In the genomic region with DNA sequence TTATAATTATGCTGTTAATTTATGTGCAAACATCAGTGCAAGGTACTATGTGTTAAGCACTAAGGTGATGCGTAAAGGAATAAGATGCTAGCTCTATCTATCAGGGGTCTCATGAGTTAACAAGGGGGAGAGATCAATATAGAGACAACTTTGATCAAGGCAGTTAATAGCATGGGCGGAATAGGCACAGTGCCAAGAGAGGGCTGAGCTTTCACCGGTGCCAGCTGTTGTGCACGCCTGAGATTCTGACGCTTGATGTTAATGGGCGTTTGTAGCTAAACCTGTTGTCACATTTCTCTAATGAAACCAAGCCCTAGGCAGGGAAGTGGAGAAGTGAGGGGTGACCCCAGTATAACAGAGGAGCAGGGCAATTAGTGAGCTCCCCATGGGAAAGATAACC, we compare ENCODE assay signal across 17 cellular contexts.
DNase-seq lines count a peak whose midpoint lies in the region; ATAC-seq, FAIRE-seq and TF ChIP-seq lines count a peak whose summit lies in the region.
"Had no signal": no experiment of that assay in that cellular context is flagged by ENCODE, and none has a peak within 500 bp of the region (broad histone marks: within the 10 kb centered on the region; RNA-seq: fewer than 3 reads in every experiment).

No MANE protein-coding gene starts in this region.

- no peaks in the 10 kb centered on the region for H3K4me1 Mint-ChIP-seq in activated T-cell treated with anti-CD3 and anti-CD28 coated beads, Interleukin-2, amount 50 U/mL, for 72 hours (ENCODE audit: low read depth)

- peaks cover 0 to 2% of the 10 kb centered on the region in 2 donors for H3K36me3 Mint-ChIP-seq in activated T-cell treated with anti-CD3 and anti-CD28 coated beads, Interleukin-2, amount 50 U/mL, for 72 hours (ENCODE audit: insufficient read depth in 2 of 2)
- H3K36me3 Mint-ChIP-seq: IgD-negative memory B cell had no signal

- no peak overlapping the region for H2AFZ ChIP-seq in Karpas-422 (ENCODE audit: low read length)
- no peak overlapping the region for H2AFZ ChIP-seq in K562 (ENCODE audit: low read depth, low read length)
- H2AFZ ChIP-seq: GM23248 had no signal

- H3K27me3 Mint-ChIP-seq in activated T-cell treated with anti-CD3 and anti-CD28 coated beads, Interleukin-2, amount 50 U/mL, for 72 hours (ENCODE audit: low read depth): peaks cover 6% of the 10 kb centered on the region

- no peak for TF ChIP-seq CTCF in K562 (IDR thresholded peaks at IDR 0.05 in 2 of 3, conservative IDR thresholded peaks at IDR 0.05 in 1 of 3; ENCODE audit: insufficient read depth in 2 of 3, low read depth in 1 of 3, low read length in 3 of 3)

- H3K27ac Mint-ChIP-seq in activated T-cell treated with anti-CD3 and anti-CD28 coated beads, Interleukin-2, amount 50 U/mL, for 72 hours: no peak overlapping the region
- H3K27ac Mint-ChIP-seq: IgD-negative memory B cell had no signal

- no peak for TF ChIP-seq RAD21 in K562 (CRISPR knock-in tag; conservative IDR thresholded peaks at IDR 0.05 in 1 of 2, IDR thresholded peaks at IDR 0.05 in 1 of 2)

- no peaks in the 10 kb centered on the region for H3K9me3 Mint-ChIP-seq in activated T-cell treated with anti-CD3 and anti-CD28 coated beads, Interleukin-2, amount 50 U/mL, for 72 hours
- H3K9me3 Mint-ChIP-seq: IgD-negative memory B cell had no signal

- no peak for TF ChIP-seq EP300 in K562 (IDR thresholded peaks at IDR 0.05; ENCODE audit: low read length)

- POLR2A ChIA-PET in K562 (lab: Yijun Ruan, JAX): interaction anchor here (0.7 to 1.1 kb wide), 2 partner anchors 17 to 20 kb away, joined by 3 to 4 read pairs; no protein-coding TSS in a partner anchor

- ATAC-seq in K562: no peak; the same call in 2 of the 3 replicates
- no peak for ATAC-seq in activated T-cell treated with anti-CD3 and anti-CD28 coated beads, Interleukin-2, amount 50 U/mL, for 72 hours (replicated peaks in 1 of 2)

- no peak overlapping the region for H3K4me3 ChIP-seq in Karpas-422 (ENCODE audit: low read length)
- H3K4me3 ChIP-seq in K562: no peak overlapping the region
- H3K4me3 ChIP-seq: GM23248 had no signal

- H3K9me3 ChIP-seq in Karpas-422 (ENCODE audit: low read length) (no peaks in the 10 kb centered on the region), K562 (replicated peaks; ENCODE audit: control insufficient read depth, insufficient read depth, low read depth, low read length) (peaks cover 3% of the 10 kb centered on the region; the same call in 1 of the 2 replicates)

- no TSS peak for BruUV-seq in K562 (replicated peaks; lab: Mats Ljungman, UMichigan)

- H3K4me3 Mint-ChIP-seq in activated T-cell treated with anti-CD3 and anti-CD28 coated beads, Interleukin-2, amount 50 U/mL, for 72 hours: no peak overlapping the region
- H3K4me3 Mint-ChIP-seq: IgD-negative memory B cell had no signal

- H3K9me1 ChIP-seq in K562 (ENCODE audit: control insufficient read depth, insufficient read depth, low read length): no peaks in the 10 kb centered on the region

- H3K4me2 ChIP-seq in Karpas-422 (ENCODE audit: low read depth, low read length, poor library complexity, severe bottlenecking) (no peak overlapping the region), K562 (ENCODE audit: insufficient read depth, low read length) (no peak overlapping the region)

- FAIRE-seq in K562 (lab: Jason Lieb, UNC): no peak
- FAIRE-seq in RCC 7860 (lab: Jason Lieb, UNC): no peak
- FAIRE-seq: G401.6, GM12891 had no signal

- no peaks in the 10 kb centered on the region for H3K36me3 ChIP-seq in Karpas-422 (ENCODE audit: insufficient read depth, low read length)
- H3K36me3 ChIP-seq in K562 (ENCODE audit: control insufficient read depth, insufficient read depth, low read length): no peaks in the 10 kb centered on the region

- DNase-seq in NCI-H1436 (lab: John Stamatoyannopoulos, UW) (peak; percentile 25), NCI-H1436 treated with DMSO at 0.1 percent for 48 hours (lab: John Stamatoyannopoulos, UW) (no peak), Karpas-422 (peak; percentile 20), NCI-H524 (lab: John Stamatoyannopoulos, UW) (peak; percentile 65 to 82), K562 (ENCODE audit: extremely low read depth in 1 of 4, low spot score in 3 of 4) (no peak), NAMALWA (ENCODE audit: low spot score) (no peak), RCC 7860 (ENCODE audit: low spot score) (no peak)
- no peak for DNase-seq in activated T-cell treated with anti-CD3 and anti-CD28 coated beads, Interleukin-2, amount 50 U/mL, for 72 hours
- DNase-seq: C1 segment of cervical spinal cord, DMS79 treated with DMSO at 0.1 percent for 48 hours, GM23248, NCI-H2029 treated with DMSO at 0.1 percent for 48 hours, NCI-H774, T-helper 9 cell had no signal

- no peaks in the 10 kb centered on the region for H4K20me1 ChIP-seq in Karpas-422 (ENCODE audit: insufficient read depth, low read depth, low read length)
- H4K20me1 ChIP-seq in K562 (replicated peaks; ENCODE audit: control insufficient read depth, insufficient read depth, low read length): no peaks in the 10 kb centered on the region

- intact Hi-C loops in K562 (cut with micrococcal nuclease): no loop called here

- WGBS in K562 (ENCODE audit: insufficient coverage, low coverage, missing lambda C conversion rate): 79% methylated on average over 6 of the region's 6 CpGs

- CTCF ChIA-PET in K562 (lab: Yijun Ruan, JAX; ENCODE audit: low intra/inter-chr PET ratio): no interaction called here

- H3K27ac ChIP-seq in Karpas-422 (ENCODE audit: low read length) (no peak overlapping the region), K562 (ENCODE audit: extremely low read depth, low read depth, low read length) (no peak overlapping the region)
- H3K27ac ChIP-seq: GM23248 had no signal

- H3K4me1 ChIP-seq in Karpas-422 (ENCODE audit: low read length) (0 out of 2 replicates have a peak, but pooled peaks cover 3% of the 10 kb centered on the region), K562 (replicated peaks in 1 of 2; ENCODE audit: control insufficient read depth in 2 of 2, insufficient read depth in 2 of 2, low read length in 2 of 2) (peaks cover 2 to 14% of the 10 kb centered on the region in 2 experiments; a peak in 2 of 5 replicates)

- no peak for TF ChIP-seq POLR2A in K562 (conservative IDR thresholded peaks at IDR 0.05)

- H3K9ac ChIP-seq in Karpas-422 (ENCODE audit: low read length) (no peak overlapping the region), K562 (ENCODE audit: insufficient read depth in 1 of 2, low read depth in 2 of 2, low read length in 2 of 2) (no peak overlapping the region)
- H3K9ac ChIP-seq: GM23248 had no signal

- in situ Hi-C loops in K562 (cut with MboI): no loop called here

- no peaks in the 10 kb centered on the region for H3K9me2 ChIP-seq in Karpas-422 (replicated peaks; ENCODE audit: insufficient read depth, low read length)

- 0 out of 2 replicates have a peak, but pooled peaks cover 4% of the 10 kb centered on the region for H3K27me3 ChIP-seq in Karpas-422 (ENCODE audit: low read length)
- no peaks in the 10 kb centered on the region for H3K27me3 ChIP-seq in K562 (ENCODE audit: control insufficient read depth in 2 of 2, insufficient read depth in 2 of 2, low read length in 2 of 2)

- H3K79me2 ChIP-seq in Karpas-422 (ENCODE audit: low read length): no peaks in the 10 kb centered on the region
- no peaks in the 10 kb centered on the region for H3K79me2 ChIP-seq in K562 (ENCODE audit: control insufficient read depth, insufficient read depth, low read length)

TF ChIP-seq in K562, 482 proteins besides CTCF, POLR2A, EP300 and RAD21:
- TF ChIP-seq NFIC (IDR thresholded peaks at IDR 0.05) (peak; percentile 75), CBX2 (IDR thresholded peaks at IDR 0.05; ENCODE audit: insufficient read depth, low read length, poor library complexity, severe bottlenecking) (no peak)

Comparison
In these comparisons a context has a peak if more than half of its experiments do, and no peak if none do; other contexts are left out.
1. DNase-seq: peak in NCI-H1436 (single experiment), Karpas-422 (single experiment) and NCI-H524 (2 of 2); none in NCI-H1436 treated with DMSO at 0.1 percent for 48 hours (single experiment), K562 (0 of 4), NAMALWA (single experiment), activated T-cell treated with anti-CD3 and anti-CD28 coated beads, Interleukin-2, amount 50 U/mL, for 72 hours (0 of 2) and RCC 7860 (single experiment).